In the genomic region with DNA sequence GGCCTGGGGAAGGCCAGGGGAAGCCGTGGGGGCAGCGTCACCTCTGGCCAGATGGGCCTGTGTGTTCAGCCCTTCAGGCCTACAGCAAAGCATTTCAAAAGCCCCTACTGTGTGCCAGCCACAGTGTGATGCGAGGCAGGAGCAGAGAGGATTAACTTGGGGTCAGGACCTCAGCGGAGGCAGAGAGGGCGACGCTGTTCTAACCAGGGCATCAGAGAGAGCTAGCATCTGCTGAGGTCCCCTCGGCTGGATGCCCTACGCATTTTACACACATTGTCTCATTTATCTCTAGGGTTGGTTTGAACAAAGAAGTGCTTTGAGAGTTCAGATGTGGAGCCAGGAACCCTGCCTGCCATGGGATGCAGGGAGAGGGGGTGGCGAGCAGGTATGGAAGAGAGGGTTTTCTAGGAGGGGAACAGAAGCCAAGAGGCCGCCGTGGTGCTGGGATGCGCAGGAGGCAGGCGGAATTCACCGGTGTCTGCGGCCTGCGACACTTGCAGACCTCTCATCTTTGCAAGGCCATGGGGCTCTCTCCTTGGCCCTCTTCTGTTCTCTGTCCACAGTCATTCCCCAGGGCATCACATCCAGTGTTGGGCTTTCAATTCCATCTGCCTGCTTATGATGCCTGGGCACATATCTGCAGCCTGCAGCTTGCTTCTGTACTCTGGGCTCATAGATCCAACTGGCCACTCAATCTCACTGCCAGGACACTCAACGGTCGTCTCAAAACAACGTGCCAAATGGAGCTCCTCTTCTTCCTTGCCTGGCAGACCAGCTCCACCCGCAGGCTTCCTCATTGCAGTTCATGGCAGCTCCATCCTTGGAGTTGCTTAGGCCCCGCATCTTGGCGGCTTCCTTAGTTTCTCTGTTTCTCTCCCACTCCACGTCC, we compare ENCODE assay signal across 13 cellular contexts. TPM values are rescaled to one million over a fixed set of nuclear protein-coding genes. Genes with fewer than 3 reads are reported as not detected.
DNase-seq lines count a peak whose midpoint lies in the region; ATAC-seq and TF ChIP-seq lines count a peak whose summit lies in the region.
"Had no signal": no experiment of that assay in that cellular context is flagged by ENCODE, and none has a peak within 500 bp of the region (broad histone marks: within the 10 kb centered on the region; RNA-seq: fewer than 3 reads in every experiment).

No MANE protein-coding gene starts in this region.

- peak; percentile 14 for TF ChIP-seq CTCF in foreskin keratinocyte (conservative IDR thresholded peaks at IDR 0.05)

- no peak overlapping the region for H3K27ac ChIP-seq in foreskin keratinocyte
- H3K27ac ChIP-seq: epithelial cell of prostate, Peyer's patch had no signal

- H3K4me1 ChIP-seq in foreskin keratinocyte = peaks cover 11% of the 10 kb centered on the region
- H3K4me1 ChIP-seq: Peyer's patch had no signal

- peak; percentile 18 for DNase-seq in NCI-H748 (lab: John Stamatoyannopoulos, UW; ENCODE audit: unreplicated experiment)
- DNase-seq in NCI-H748 treated with DMSO at 0.1 percent for 48 hours (lab: John Stamatoyannopoulos, UW) = no peak
- peak; percentile 5 for DNase-seq in NCI-H1105 treated with DMSO at 0.1 percent for 48 hours (lab: John Stamatoyannopoulos, UW)
- no peak for DNase-seq in foreskin keratinocyte
- peak; percentile 75 for DNase-seq in putamen (ENCODE audit: low spot score)
- no peak for DNase-seq in activated CD4-positive, CD25-positive, alpha-beta regulatory T cell (lab: John Stamatoyannopoulos, UW)
- no peak for DNase-seq in NAMALWA (ENCODE audit: low spot score)
- DNase-seq: central memory CD4-positive, alpha-beta T cell; NCI-H446; stimulated activated CD4-positive, alpha-beta T cell treated with anti-CD3 and anti-CD28 coated beads, Interleukin-2, amount 100 ng/mL, for 48 hours had no signal

- no peaks in the 10 kb centered on the region for H3K27me3 ChIP-seq in foreskin keratinocyte
- H3K27me3 ChIP-seq: Peyer's patch had no signal

- ATAC-seq in foreskin keratinocyte (no peak), GM19395 (IDR thresholded peaks at IDR 0.05; ENCODE audit: unreplicated experiment) (no peak)

RNA-seq across cellular contexts. Expression of gene NKD1, which starts 8.1 kb away (rescaled TPM):
- 0.48 and 0.60 TPM in 2 replicates for total RNA-seq in foreskin keratinocyte
- polyA plus RNA-seq in foreskin keratinocyte = 0.10 and 0.36 TPM in 2 replicates

Comparison
In these comparisons a context has a peak if more than half of its experiments do, and no peak if none do; other contexts are left out.
1. DNase-seq: peak in NCI-H748 (single experiment), NCI-H1105 treated with DMSO at 0.1 percent for 48 hours (single experiment) and putamen (single experiment); none in NCI-H748 treated with DMSO at 0.1 percent for 48 hours (single experiment), foreskin keratinocyte (0 of 2), activated CD4-positive, CD25-positive, alpha-beta regulatory T cell (0 of 4) and NAMALWA (single experiment).